ENCODE assay signal across 6 cellular contexts in the genomic region with DNA sequence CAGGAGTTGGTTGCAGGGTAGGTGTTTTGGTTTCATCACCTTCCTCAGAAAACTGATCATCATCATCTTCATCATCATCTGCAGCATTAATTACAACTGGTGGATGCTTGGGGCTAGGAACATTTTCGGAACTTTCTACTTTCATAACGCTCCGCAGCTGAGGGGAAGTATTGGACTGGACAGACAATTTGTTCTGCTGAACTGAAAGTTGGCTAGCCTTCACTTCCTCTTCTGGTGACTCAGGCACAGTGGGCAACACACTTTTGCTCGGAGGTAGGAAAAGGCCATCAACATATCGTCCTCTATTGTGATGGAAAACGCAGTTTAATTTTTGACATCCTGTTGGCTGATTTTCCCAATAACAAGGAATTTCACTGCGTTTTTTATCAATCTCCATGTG. TPM values are rescaled to one million over a fixed set of nuclear protein-coding genes. Genes with fewer than 3 reads are reported as not detected.
"Had no signal": no experiment of that assay in that cellular context is flagged by ENCODE, and none has a peak within 500 bp of the region (broad histone marks: within the 10 kb centered on the region; RNA-seq: fewer than 3 reads in every experiment).

No MANE protein-coding gene starts in this region.

RNA-seq across cellular contexts. Expression of a gene that starts 1.4 kb away (rescaled TPM):
- total RNA-seq: esophagus mucosa, esophagus squamous epithelium, gastrocnemius medialis, lung microvascular endothelial cell, mesenteric fat pad, mucosa of descending colon had no signal
